Comparison of ENCODE assay signal across 9 cellular contexts in genomic region chr9:107732781-107733529, GRCh38.
A peak's percentile ranks its signal among the peaks of the same experiment; 100 is the strongest.
DNase-seq lines count a peak whose midpoint lies in the region; ATAC-seq and TF ChIP-seq lines count a peak whose summit lies in the region.
"Had no signal": no experiment of that assay in that cellular context is flagged by ENCODE, and none has a peak within 500 bp of the region (broad histone marks: within the 10 kb centered on the region; RNA-seq: fewer than 3 reads in every experiment).

No MANE protein-coding gene starts in this region.

- H3K36me3 ChIP-seq in right atrium auricular region: no peaks in the 10 kb centered on the region
- no peaks in the 10 kb centered on the region for H3K36me3 ChIP-seq in skeletal muscle tissue (ENCODE audit: control insufficient read depth in 3 of 3, insufficient read depth in 3 of 3, low read length in 3 of 3)

- H3K4me3 ChIP-seq in astrocyte of the spinal cord (ENCODE audit: low read depth, low read length): no peak overlapping the region
- peak overlapping the region in 1 of 2 donors; percentile 12 for H3K4me3 ChIP-seq in right atrium auricular region
- peak overlapping the region; percentile 39 to 57 (median 55) for H3K4me3 ChIP-seq in skeletal muscle tissue (ENCODE audit: low read length in 3 of 3)

- TF ChIP-seq CTCF in astrocyte of the spinal cord (IDR thresholded peaks at IDR 0.05; ENCODE audit: low read depth, low read length): no peak
- TF ChIP-seq CTCF in right atrium auricular region (IDR thresholded peaks at IDR 0.05): no peak

- peak overlapping the region; percentile 36 to 52 (median 41) for H3K9ac ChIP-seq in skeletal muscle tissue (ENCODE audit: low read depth in 1 of 3, low read length in 3 of 3)

- no peak overlapping the region for H3K27ac Mint-ChIP-seq in activated naive CD8-positive, alpha-beta T cell treated with anti-CD3 and anti-CD28 coated beads for 36 hours
- H3K27ac Mint-ChIP-seq: effector memory CD8-positive, alpha-beta T cell had no signal

- H3K27ac ChIP-seq in right atrium auricular region: peak overlapping the region; percentile 83 to 90
- H3K27ac ChIP-seq in skeletal muscle tissue (ENCODE audit: low read depth, low read length): peak overlapping the region; percentile 77

- in situ Hi-C loops in astrocyte of the spinal cord (cut with HindIII; ENCODE audit: low sequenced_read_pairs) (no loop called here), KBM-7 (cut with MboI; ENCODE audit: low pct_unique_long_range_greater_than_20kb, low sequenced_read_pairs) (no loop called here)

- H3K27me3 ChIP-seq in right atrium auricular region (no peaks in the 10 kb centered on the region), skeletal muscle tissue (ENCODE audit: control insufficient read depth in 3 of 3, insufficient read depth in 3 of 3, low read length in 3 of 3) (no peaks in the 10 kb centered on the region)

- ATAC-seq in HG03469 (IDR thresholded peaks at IDR 0.05; ENCODE audit: unreplicated experiment): no peak
- ATAC-seq: effector memory CD8-positive, alpha-beta T cell had no signal

- H3K27me3 Mint-ChIP-seq in activated naive CD8-positive, alpha-beta T cell treated with anti-CD3 and anti-CD28 coated beads for 36 hours: no peaks in the 10 kb centered on the region
- H3K27me3 Mint-ChIP-seq: effector memory CD8-positive, alpha-beta T cell had no signal

- H3K4me1 ChIP-seq in right atrium auricular region: peaks cover 0 to 36% of the 10 kb centered on the region in 2 donors
- peaks cover 19 to 30% (median 19%) of the 10 kb centered on the region in 3 donors for H3K4me1 ChIP-seq in skeletal muscle tissue (ENCODE audit: control insufficient read depth in 3 of 3, insufficient read depth in 3 of 3, low read length in 3 of 3)

- H3K9me3 Mint-ChIP-seq in activated naive CD8-positive, alpha-beta T cell treated with anti-CD3 and anti-CD28 coated beads for 36 hours: peaks cover 2% of the 10 kb centered on the region

- DNase-seq in H4 (ENCODE audit: low spot score) (peak; percentile 73), astrocyte of the spinal cord (ENCODE audit: low read depth, low spot score) (peak; percentile 67), right atrium auricular region (ENCODE audit: low spot score) (peak; percentile 87), NCI-H146 treated with DMSO at 0.1 percent for 48 hours (lab: John Stamatoyannopoulos, UW; ENCODE audit: unreplicated experiment) (no peak), KBM-7 (no peak)
- DNase-seq in activated naive CD8-positive, alpha-beta T cell treated with anti-CD3 and anti-CD28 coated beads for 36 hours: no peak
- DNase-seq: effector memory CD8-positive, alpha-beta T cell had no signal

- H3K4me1 Mint-ChIP-seq in activated naive CD8-positive, alpha-beta T cell treated with anti-CD3 and anti-CD28 coated beads for 36 hours: no peaks in the 10 kb centered on the region

- no peak overlapping the region for H3K4me3 Mint-ChIP-seq in activated naive CD8-positive, alpha-beta T cell treated with anti-CD3 and anti-CD28 coated beads for 36 hours
- H3K4me3 Mint-ChIP-seq: effector memory CD8-positive, alpha-beta T cell had no signal

- H3K9me3 ChIP-seq in right atrium auricular region (no peaks in the 10 kb centered on the region), skeletal muscle tissue (ENCODE audit: control insufficient read depth in 3 of 3, low read length in 3 of 3) (no peaks in the 10 kb centered on the region)

- no peaks in the 10 kb centered on the region for H3K36me3 Mint-ChIP-seq in activated naive CD8-positive, alpha-beta T cell treated with anti-CD3 and anti-CD28 coated beads for 36 hours

Comparison
In these comparisons a context has a peak if more than half of its experiments do, and no peak if none do; other contexts are left out.
1. DNase-seq: peak in H4 (single experiment), astrocyte of the spinal cord (single experiment) and right atrium auricular region (single experiment); none in NCI-H146 treated with DMSO at 0.1 percent for 48 hours (single experiment), KBM-7 (single experiment) and activated naive CD8-positive, alpha-beta T cell treated with anti-CD3 and anti-CD28 coated beads for 36 hours (single experiment).